Comparison of ENCODE assay signal across 9 cellular contexts in genomic region chr9:100473271-100474081, GRCh38. TPM values are rescaled to one million over a fixed set of nuclear protein-coding genes. Genes with fewer than 3 reads are reported as not detected.
A peak's percentile ranks its signal among the peaks of the same experiment; 100 is the strongest.
DNase-seq lines count a peak whose midpoint lies in the region; ATAC-seq, FAIRE-seq and TF ChIP-seq lines count a peak whose summit lies in the region.
"Had no signal": no experiment of that assay in that cellular context is flagged by ENCODE, and none has a peak within 500 bp of the region (broad histone marks: within the 10 kb centered on the region; RNA-seq: fewer than 3 reads in every experiment).

No MANE protein-coding gene starts in this region.

- no peak overlapping the region for H3K27ac ChIP-seq in CD4-positive, alpha-beta T cell (ENCODE audit: low read depth, low read length)
- H3K27ac ChIP-seq in K562 (ENCODE audit: extremely low read depth, low read depth, low read length): no peak overlapping the region

- peak overlapping the region; percentile 77 for H2AFZ ChIP-seq in K562 (ENCODE audit: low read depth, low read length)

- 1% methylated on average over 51 of the region's 110 CpGs for WGBS in K562 (ENCODE audit: insufficient coverage, low coverage, missing lambda C conversion rate)

- H3K27ac Mint-ChIP-seq in CD4-positive, alpha-beta T cell: no peak overlapping the region
- H3K27ac Mint-ChIP-seq in immature natural killer cell: no peak overlapping the region

- no peaks in the 10 kb centered on the region for H3K9me3 Mint-ChIP-seq in CD4-positive, alpha-beta T cell
- no peaks in the 10 kb centered on the region for H3K9me3 Mint-ChIP-seq in immature natural killer cell

- no peak for TF ChIP-seq RAD21 in K562 (CRISPR knock-in tag; conservative IDR thresholded peaks at IDR 0.05 in 1 of 2, IDR thresholded peaks at IDR 0.05 in 1 of 2)

- BruUV-seq in K562 (replicated peaks; lab: Mats Ljungman, UMichigan): no TSS peak

- POLR2A ChIA-PET in CD4-positive, alpha-beta T cell (lab: Charles Lee): no interaction called here
- POLR2A ChIA-PET in K562 (lab: Yijun Ruan, JAX): interaction anchor here (0.7 kb wide), 1 partner anchor 383 kb away, joined by 3 read pairs; no protein-coding TSS in a partner anchor

- in situ Hi-C loops in K562 (cut with MboI): no loop called here

- no peak for TF ChIP-seq POLR2A in K562 (conservative IDR thresholded peaks at IDR 0.05)

- CTCF ChIA-PET in CD4-positive, alpha-beta T cell (lab: Charles Lee): no interaction called here
- CTCF ChIA-PET in K562 (lab: Yijun Ruan, JAX; ENCODE audit: low intra/inter-chr PET ratio): interaction anchor here (0.6 kb wide), 1 partner anchor 14 kb away, joined by 3 read pairs; no protein-coding TSS in a partner anchor

- TF ChIP-seq EP300 in K562 (IDR thresholded peaks at IDR 0.05; ENCODE audit: low read length): no peak

- peak overlapping the region; percentile 46 for H3K4me2 ChIP-seq in K562 (ENCODE audit: insufficient read depth, low read length)

- no peaks in the 10 kb centered on the region for H4K20me1 ChIP-seq in K562 (replicated peaks; ENCODE audit: control insufficient read depth, insufficient read depth, low read length)

- H3K27me3 Mint-ChIP-seq in CD4-positive, alpha-beta T cell: peaks cover 55% of the 10 kb centered on the region
- H3K27me3 Mint-ChIP-seq in immature natural killer cell (ENCODE audit: low read depth in 3 of 3): peaks cover 8 to 23% (median 15%) of the 10 kb centered on the region in 3 donors

- H3K9me1 ChIP-seq in K562 (ENCODE audit: control insufficient read depth, insufficient read depth, low read length): no peaks in the 10 kb centered on the region

- peak overlapping the region in 1 of 2 experiments; percentile 87; a peak in 2 of 4 replicates for H3K9ac ChIP-seq in K562 (ENCODE audit: insufficient read depth in 1 of 2, low read depth in 2 of 2, low read length in 2 of 2)

- no peak for FAIRE-seq in K562 (lab: Jason Lieb, UNC)

- H3K36me3 Mint-ChIP-seq in CD4-positive, alpha-beta T cell (ENCODE audit: low read depth): no peaks in the 10 kb centered on the region
- H3K36me3 Mint-ChIP-seq in immature natural killer cell: peaks cover 0 to 4% (median 0%) of the 10 kb centered on the region in 3 donors

- H3K4me3 ChIP-seq in K562: peak overlapping the region; percentile 43

- H3K9me3 ChIP-seq in CD4-positive, alpha-beta T cell (ENCODE audit: control insufficient read depth, low read length): no peaks in the 10 kb centered on the region
- H3K9me3 ChIP-seq in K562 (replicated peaks; ENCODE audit: control insufficient read depth, insufficient read depth, low read depth, low read length): no peaks in the 10 kb centered on the region; the same call in 1 of the 2 replicates

- H3K4me3 Mint-ChIP-seq in CD4-positive, alpha-beta T cell: peak overlapping the region; percentile 83
- H3K4me3 Mint-ChIP-seq in immature natural killer cell: peak overlapping the region in 4 of 5 donors; percentile 52 to 83 (median 68)

- intact Hi-C loops in CD4-positive, alpha-beta T cell (cut with DNase I, micrococcal nuclease): no loop called here
- intact Hi-C loops in K562 (cut with micrococcal nuclease): no loop called here

- peak in 3 of 10 experiments; percentile 8 to 15 (median 14) for DNase-seq in CD4-positive, alpha-beta T cell
- peak; percentile 52 for DNase-seq in SW480 (ENCODE audit: low spot score)
- DNase-seq in K562 (ENCODE audit: extremely low read depth in 1 of 4, low spot score in 3 of 4): peak; percentile 46 to 57 (median 51)
- peak in 2 of 3 donors; percentile 12 to 18 for DNase-seq in immature natural killer cell
- DNase-seq in stimulated activated CD4-positive, alpha-beta T cell treated with anti-CD3 and anti-CD28 coated beads, Interleukin-15, amount 100 ng/mL, for 24 hours: peak; percentile 60
- no peak for DNase-seq in superior temporal gyrus (ENCODE audit: extremely low spot score)

- peaks cover 6% of the 10 kb centered on the region for H3K4me1 Mint-ChIP-seq in CD4-positive, alpha-beta T cell (ENCODE audit: low read depth)
- peaks cover 4 to 11% of the 10 kb centered on the region in 2 donors for H3K4me1 Mint-ChIP-seq in immature natural killer cell

- TF ChIP-seq CTCF in CD4-positive, alpha-beta T cell (IDR thresholded peaks at IDR 0.05): no peak
- TF ChIP-seq CTCF in K562 (IDR thresholded peaks at IDR 0.05 in 2 of 3, conservative IDR thresholded peaks at IDR 0.05 in 1 of 3; ENCODE audit: insufficient read depth in 2 of 3, low read depth in 1 of 3, low read length in 3 of 3): no peak

- no peaks in the 10 kb centered on the region for H3K36me3 ChIP-seq in K562 (ENCODE audit: control insufficient read depth, insufficient read depth, low read length)

- H3K79me2 ChIP-seq in K562 (ENCODE audit: control insufficient read depth, insufficient read depth, low read length): no peaks in the 10 kb centered on the region

- peaks cover 30% of the 10 kb centered on the region for H3K27me3 ChIP-seq in CD4-positive, alpha-beta T cell (ENCODE audit: control insufficient read depth, insufficient read depth, low read length)
- H3K27me3 ChIP-seq in K562 (ENCODE audit: control insufficient read depth in 2 of 2, insufficient read depth in 2 of 2, low read length in 2 of 2): peaks cover 0 to 10% of the 10 kb centered on the region in 2 experiments; a peak in 4 of 5 replicates

- peaks cover 6 to 17% of the 10 kb centered on the region in 2 experiments; a peak in 4 of 5 replicates for H3K4me1 ChIP-seq in K562 (replicated peaks in 1 of 2; ENCODE audit: control insufficient read depth in 2 of 2, insufficient read depth in 2 of 2, low read length in 2 of 2)

- peak; percentile 58 for ATAC-seq in CD4-positive, alpha-beta T cell (ENCODE audit: poor library complexity)
- ATAC-seq in GM19452 (IDR thresholded peaks at IDR 0.05; ENCODE audit: unreplicated experiment): peak; percentile 67
- ATAC-seq in HG03520 (IDR thresholded peaks at IDR 0.05; ENCODE audit: unreplicated experiment): peak; percentile 67
- peak; percentile 78 for ATAC-seq in K562

TF ChIP-seq in K562, 482 proteins besides CTCF, POLR2A, EP300 and RAD21 (continues in another document):
- TF ChIP-seq CREB3L1 (IDR thresholded peaks at IDR 0.05; ENCODE audit: borderline replicate concordance, low read depth): no peak
- no peak for TF ChIP-seq BDP1 (IDR thresholded peaks at IDR 0.05; ENCODE audit: insufficient read depth, insufficient read length)

RNA-seq across cellular contexts. Expression of gene TMEFF1, which starts 0.5 kb away (rescaled TPM):
- total RNA-seq in CD4-positive, alpha-beta T cell: not detected
- 0.19 and 0.32 TPM in 2 replicates for total RNA-seq in K562 (2011; cell fraction: chromatin; rRNA removed; ENCODE audit: low replicate concordance)
- not detected in 2 replicates for total RNA-seq in K562 (2011; cell fraction: nucleolus; rRNA removed)
- total RNA-seq in K562 (2011; cell fraction: nucleoplasm; rRNA removed): 0.37 TPM in 1 of 2 replicates, not detected in the other
- total RNA-seq in K562 (2014; rRNA removed): 0.49 and 0.59 TPM in 2 replicates
- 0.11 TPM in 1 of 2 replicates, not detected in the other for total RNA-seq in K562 (2014; rRNA removed; fragmentation: Illumina TruSeq; extraction: Trizol)
- 0.07 TPM in 1 of 2 replicates, not detected in the other for total RNA-seq in K562 (2015; rRNA removed; fragmentation: Illumina TruSeq; extraction: Trizol)
- 0.83 and 1.1 TPM in 2 replicates for total RNA-seq in K562 (2021)
- polyA plus RNA-seq in K562 (2011; rRNA removed): 0.04 and 0.08 TPM in 2 replicates
- polyA plus RNA-seq in K562 (2011; cell fraction: cytosol; rRNA removed): 0.06 and 0.31 TPM in 2 replicates
- polyA plus RNA-seq in K562 (2011; cell fraction: nucleus; rRNA removed): 0.06 and 0.28 TPM in 2 replicates
- polyA plus RNA-seq in K562 (2012): 0.09 and 0.18 TPM in 2 replicates
- polyA plus RNA-seq in K562 (2014; fragmentation: Illumina TruSeq; extraction: Trizol): 0.30 and 0.40 TPM in 2 replicates
- polyA plus RNA-seq in K562 (2014; fragmentation: Nextera tagmentation; extraction: Ambion mirVana): not detected
- 0.11 and 0.28 TPM in 2 replicates for polyA plus RNA-seq in K562 (2014; rRNA removed)
- polyA minus RNA-seq in K562 (2011; rRNA and poly(A)+ RNA removed): 0.18 TPM in 1 of 2 replicates, not detected in the other
- 0.48 and 1.0 TPM in 2 replicates for polyA minus RNA-seq in K562 (2011; cell fraction: cytosol; rRNA and poly(A)+ RNA removed)
- 0.11 TPM in 1 of 2 replicates, not detected in the other for polyA minus RNA-seq in K562 (2011; cell fraction: nucleus; rRNA and poly(A)+ RNA removed)
- not detected for polyA plus RNA-seq in immature natural killer cell
- total RNA-seq: T-helper 1 cell treated with Interleukin-12 subunit alpha and Interleukin-12 subunit beta and Interleukin-4 antibody, amounts not matched to agents 30 ng/mL and 1 ng/mL, for 36 hours had no signal

RNA-seq across cellular contexts. Expression of gene MSANTD3, which starts 46.5 kb away (rescaled TPM):
- 1 to 10 TPM; 8.8 to 9.6 TPM for total RNA-seq in CD4-positive, alpha-beta T cell
- total RNA-seq in K562 (2011; cell fraction: chromatin; rRNA removed; ENCODE audit: low replicate concordance): 13.3 and 20.3 TPM in 2 replicates
- total RNA-seq in K562 (2011; cell fraction: nucleolus; rRNA removed): 6.3 and 7.0 TPM in 2 replicates
- 14.1 and 20.8 TPM in 2 replicates for total RNA-seq in K562 (2011; cell fraction: nucleoplasm; rRNA removed)
- total RNA-seq in K562 (2014; rRNA removed) (25.8 and 28.7 TPM in 2 replicates), K562 (2014; rRNA removed; fragmentation: Illumina TruSeq; extraction: Trizol) (22.0 and 24.3 TPM in 2 replicates), K562 (2015; rRNA removed; fragmentation: Illumina TruSeq; extraction: Trizol) (24.0 and 24.6 TPM in 2 replicates), K562 (2021) (22.1 and 22.3 TPM in 2 replicates)
- polyA plus RNA-seq in K562 (2011; rRNA removed) (12.4 and 16.0 TPM in 2 replicates), K562 (2014; fragmentation: Illumina TruSeq; extraction: Trizol) (20.6 and 26.6 TPM in 2 replicates), K562 (2014; fragmentation: Nextera tagmentation; extraction: Ambion mirVana) (1 to 10 TPM; 9.4 to 9.6 TPM), K562 (2014; rRNA removed) (22.8 and 27.3 TPM in 2 replicates), immature natural killer cell (10 to 100 TPM in 1 of 3 donors, 1 to 10 TPM in 2; 3.3 to 10.0 (median 6.6) TPM)
- polyA plus RNA-seq in K562 (2011; cell fraction: cytosol; rRNA removed): 8.6 and 9.9 TPM in 2 replicates
- 8.3 and 8.9 TPM in 2 replicates for polyA plus RNA-seq in K562 (2011; cell fraction: nucleus; rRNA removed)
- 15.4 and 16.9 TPM in 2 replicates for polyA plus RNA-seq in K562 (2012)
- 16.3 TPM in 2 replicates for polyA minus RNA-seq in K562 (2011; rRNA and poly(A)+ RNA removed)
- polyA minus RNA-seq in K562 (2011; cell fraction: cytosol; rRNA and poly(A)+ RNA removed): 5.7 and 10.7 TPM in 2 replicates
- polyA minus RNA-seq in K562 (2011; cell fraction: nucleus; rRNA and poly(A)+ RNA removed): 3.8 and 5.8 TPM in 2 replicates
